10 cellular contexts compared by ENCODE assay signal in the genomic region with DNA sequence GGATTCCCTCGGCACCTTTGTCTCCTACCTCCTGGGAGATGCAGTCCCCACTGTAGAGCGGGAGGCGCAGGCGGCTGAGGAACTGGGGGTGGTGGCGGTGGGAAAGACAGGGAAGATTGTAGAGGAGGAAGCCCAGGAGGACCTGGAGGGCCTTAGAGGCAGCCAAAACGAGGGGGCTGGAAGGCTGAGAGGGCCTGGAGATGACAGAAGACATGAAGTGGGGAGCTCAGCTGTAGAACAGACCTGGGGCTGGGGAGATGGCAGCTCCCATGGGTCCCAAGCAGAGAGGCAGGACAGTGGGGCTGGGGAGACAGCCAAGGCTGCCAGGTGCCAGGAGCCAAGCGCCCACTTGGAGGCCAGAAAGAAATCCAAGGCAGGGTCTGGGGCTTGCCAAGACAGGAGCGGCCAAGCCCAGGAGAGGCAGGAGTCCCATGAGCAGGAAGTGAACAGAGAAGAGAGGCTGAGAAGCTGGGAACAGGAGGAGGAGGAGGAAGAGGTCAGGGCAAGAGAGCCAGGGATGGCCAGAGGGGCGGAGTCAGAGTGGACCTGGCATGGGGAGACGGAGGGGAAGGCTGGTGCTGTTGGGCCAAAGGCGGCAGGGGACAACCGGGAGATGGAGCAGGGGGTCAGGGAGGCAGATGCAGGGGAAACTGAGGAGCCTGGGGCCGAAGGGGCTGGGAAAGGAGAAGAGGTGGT. TPM values are rescaled to one million over a fixed set of nuclear protein-coding genes. Genes with fewer than 3 reads are reported as not detected.
A peak's percentile ranks its signal among the peaks of the same experiment; 100 is the strongest.
DNase-seq lines count a peak whose midpoint lies in the region; ATAC-seq, FAIRE-seq and TF ChIP-seq lines count a peak whose summit lies in the region.
"Had no signal": no experiment of that assay in that cellular context is flagged by ENCODE, and none has a peak within 500 bp of the region (broad histone marks: within the 10 kb centered on the region; RNA-seq: fewer than 3 reads in every experiment).

No MANE protein-coding gene starts in this region.

- no peak overlapping the region for H2BK15ac ChIP-seq in H1 (ENCODE audit: low read length)

- no peak overlapping the region; a peak in 1 of 7 replicates for H3K9ac ChIP-seq in H1 (replicated peaks in 1 of 4; ENCODE audit: extremely low read depth in 1 of 4, low read depth in 3 of 4, low read length in 3 of 4)

- no peaks in the 10 kb centered on the region for H3K27me3 Mint-ChIP-seq in T-cell

- no peak overlapping the region for H3K23ac ChIP-seq in H1 (ENCODE audit: insufficient read length)

- H2AFZ ChIP-seq in H1 (ENCODE audit: low read length), result no peak overlapping the region

- CTCF ChIA-PET in T-cell (lab: Charles Lee), result no interaction called here
- CTCF ChIA-PET in H1 (lab: Charles Lee; ENCODE audit: partially characterized antibody), result interaction anchor here (0.6 kb wide), 1 partner anchor 1588 kb away, joined by 3 read pairs; no protein-coding TSS in a partner anchor

- no peaks in the 10 kb centered on the region for H3K36me3 ChIP-seq in H1 (ENCODE audit: control insufficient read depth in 2 of 4, insufficient read depth in 4 of 4, low read length in 3 of 4)
- H3K36me3 ChIP-seq: SJCRH30 had no signal

- TF ChIP-seq EP300 in H1 (IDR thresholded peaks at IDR 0.05; ENCODE audit: borderline replicate concordance in 1 of 2, low read depth in 2 of 2, low read length in 2 of 2), result no peak

- no peak overlapping the region for H2AK5ac ChIP-seq in H1 (ENCODE audit: low read depth, low read length)

- 82% methylated on average over 9 of the region's 13 CpGs; no CpG with 5 or more reads in 1 of the 2 experiments for WGBS in H1 (ENCODE audit: extremely low coverage in 1 of 2, insufficient coverage in 1 of 2, insufficient read length in 1 of 2, insufficient replicate concordance in 2 of 2, low coverage in 1 of 2, low lambda C conversion rate in 2 of 2, missing lambda C conversion rate in 1 of 2), 2 experiments

- no peak for TF ChIP-seq CTCF in GM13977 (IDR thresholded peaks at IDR 0.05; ENCODE audit: extremely low read depth, insufficient read depth, missing control alignments)
- no peak for TF ChIP-seq CTCF in H1 (IDR thresholded peaks at IDR 0.05; ENCODE audit: control extremely low read depth in 1 of 3, insufficient read depth in 1 of 3, low read depth in 1 of 3, low read length in 3 of 3)

- H2BK12ac ChIP-seq in H1 (ENCODE audit: low read depth, low read length), result no peak overlapping the region

- no peak overlapping the region for H3K27ac ChIP-seq in H1 (ENCODE audit: low read depth, low read length)
- H3K27ac ChIP-seq: epithelial cell of prostate, SJCRH30 had no signal

- peak overlapping the region; percentile 74 to 96 (median 83) for H3K4me3 Mint-ChIP-seq in T-cell

- H4K8ac ChIP-seq in H1 (ENCODE audit: extremely low read depth, insufficient read depth, low read length), result 0 out of 2 replicates have a peak overlapping the region, but pooled peaks have one; percentile 37

- H3K9me3 ChIP-seq in H1 (ENCODE audit: insufficient read depth in 2 of 2, low read depth in 1 of 2, low read length in 1 of 2), result no peaks in the 10 kb centered on the region
- H3K9me3 ChIP-seq: SJCRH30 had no signal

- H3K4me2 ChIP-seq in H1 (ENCODE audit: insufficient read depth in 1 of 2, low read depth in 2 of 2, low read length in 2 of 2), result no peak overlapping the region

- no peak overlapping the region for H3K14ac ChIP-seq in H1 (ENCODE audit: insufficient read length)

- no peaks in the 10 kb centered on the region for H3K4me1 ChIP-seq in H1 (replicated peaks in 1 of 4; ENCODE audit: control insufficient read depth in 3 of 4, insufficient read depth in 4 of 4, low read length in 3 of 4)
- H3K4me1 ChIP-seq: SJCRH30 had no signal

- H2BK120ac ChIP-seq in H1 (replicated peaks; ENCODE audit: low read depth, low read length), result no peak overlapping the region

- peak; percentile 8 for DNase-seq in GM13977 (ENCODE audit: low spot score)
- DNase-seq in T-cell, result no peak
- DNase-seq in H1 (ENCODE audit: low read depth in 1 of 2, low spot score in 2 of 2), result no peak
- DNase-seq in stimulated activated CD8-positive, alpha-beta memory T cell treated with anti-CD3 and anti-CD28 coated beads, Interleukin-4, amount 100 ng/mL, for 48 hours, result peak; percentile 30
- no peak for DNase-seq in left lobe of liver (ENCODE audit: low spot score)
- DNase-seq: NCI-H1436 treated with DMSO at 0.1 percent for 48 hours, SJCRH30 had no signal

- no peaks in the 10 kb centered on the region for H3K79me1 ChIP-seq in H1 (ENCODE audit: low read depth, low read length)

- in situ Hi-C loops in GM13977 (cut with MboI; ENCODE audit: low pct_unique_long_range_greater_than_20kb, low sequenced_read_pairs, unreplicated experiment), result no loop called here

- H3K36me3 Mint-ChIP-seq in T-cell, result peaks cover 7% of the 10 kb centered on the region

- H3K79me2 ChIP-seq in H1 (ENCODE audit: control insufficient read depth in 1 of 2, insufficient read depth in 2 of 2, low read length in 2 of 2), result no peaks in the 10 kb centered on the region

- no peak overlapping the region for H3K56ac ChIP-seq in H1 (replicated peaks; ENCODE audit: insufficient read length, low read depth, low read length)

- ATAC-seq in T-cell (replicated peaks in 1 of 4) (no peak), GM19324 (IDR thresholded peaks at IDR 0.05; ENCODE audit: low FRiP score, unreplicated experiment) (no peak), GM21576 (IDR thresholded peaks at IDR 0.05; ENCODE audit: unreplicated experiment) (no peak), left lobe of liver (no peak)

- H3K4ac ChIP-seq in H1 (replicated peaks; ENCODE audit: insufficient read length, low read depth, low read length), result no peak overlapping the region

- H4K5ac ChIP-seq in H1 (ENCODE audit: insufficient read length, low read depth, low read length), result no peak overlapping the region

- no peak overlapping the region for H3K4me3 ChIP-seq in H1 (ENCODE audit: extremely low read depth in 1 of 4, insufficient read depth in 2 of 4, low read depth in 3 of 4, low read length in 4 of 4)
- H3K4me3 ChIP-seq: SJCRH30 had no signal

- no peak for FAIRE-seq in H1 (lab: Jason Lieb, UNC)

- POLR2A ChIA-PET in T-cell (lab: Charles Lee) (no interaction called here), H1 (lab: Charles Lee; ENCODE audit: partially characterized antibody) (no interaction called here)

- no peak for TF ChIP-seq RAD21 in H1 (IDR thresholded peaks at IDR 0.05 in 1 of 2, conservative IDR thresholded peaks at IDR 0.05 in 1 of 2; ENCODE audit: low read depth in 2 of 2, low read length in 2 of 2)

- peaks cover 0 to 2% (median 0%) of the 10 kb centered on the region in 4 experiments; a peak in 1 of 7 replicates for H3K27me3 ChIP-seq in H1 (replicated peaks in 1 of 4; ENCODE audit: control insufficient read depth in 3 of 4, extremely low read depth in 1 of 4, insufficient read depth in 3 of 4, low read length in 3 of 4)

- peaks cover 60 to 72% (median 69%) of the 10 kb centered on the region in 3 donors for H3K4me1 Mint-ChIP-seq in T-cell

- peak overlapping the region; percentile 97 to 100 for H3K27ac Mint-ChIP-seq in T-cell

- H3K18ac ChIP-seq in H1 (ENCODE audit: extremely low read depth, low read length), result no peak overlapping the region

- no peaks in the 10 kb centered on the region for H3K9me3 Mint-ChIP-seq in T-cell

- H3K23me2 ChIP-seq in H1 (ENCODE audit: low read depth, low read length), result no peaks in the 10 kb centered on the region; the same call in 1 of the 2 replicates

- TF ChIP-seq POLR2A in H1 (IDR thresholded peaks at IDR 0.05; ENCODE audit: control extremely low read depth in 1 of 2, low read depth in 2 of 2, low read length in 2 of 2), result no peak

- H4K20me1 ChIP-seq in H1 (replicated peaks in 1 of 2; ENCODE audit: control insufficient read depth in 1 of 2, insufficient read depth in 2 of 2, low read length in 2 of 2), result no peaks in the 10 kb centered on the region

- no peak overlapping the region for H2BK20ac ChIP-seq in H1 (ENCODE audit: low read length)

- no peak overlapping the region for H2BK5ac ChIP-seq in H1 (ENCODE audit: low read depth, low read length)

- no peak overlapping the region for H4K91ac ChIP-seq in H1 (replicated peaks; ENCODE audit: insufficient read length, low read length)

RNA-seq across cellular contexts. Expression of a gene that starts 0.8 kb away (rescaled TPM):
- 10 to 100 TPM in 3 of 5 donors, 1 to 10 TPM in 2; 6.4 to 16.9 (median 10.3) TPM for total RNA-seq in T-cell
- total RNA-seq in H1 (2021; fragmentation: NEBNext Ultra II Directional; extraction: Animal tissue kit (Norgen Biotek cat#: 25700)), result not detected in 2 replicates
- not detected in 2 replicates for polyA plus RNA-seq in H1 (2011; rRNA removed)
- polyA plus RNA-seq in H1 (2011; cell fraction: cytosol; rRNA removed), result not detected
- polyA plus RNA-seq in H1 (2011; cell fraction: nucleus; rRNA removed), result not detected
- 0.05 TPM in 1 of 4 replicates, not detected in the others for polyA plus RNA-seq in H1 (2012, experiment 1 of 2)
- not detected for polyA plus RNA-seq in H1 (2012, experiment 2 of 2)
- not detected for polyA plus RNA-seq in H1 (2013, experiment 1 of 2)
- 0.02 TPM for polyA plus RNA-seq in H1 (2013, experiment 2 of 2)
- not detected in 2 replicates for polyA minus RNA-seq in H1 (2011; rRNA and poly(A)+ RNA removed)
- polyA minus RNA-seq in H1 (2011; cell fraction: cytosol; rRNA and poly(A)+ RNA removed), result not detected
- polyA minus RNA-seq in H1 (2011; cell fraction: nucleus; rRNA and poly(A)+ RNA removed), result not detected
- 0.58 TPM for total RNA-seq in left lobe of liver
- total RNA-seq: SJCRH30 had no signal

RNA-seq across cellular contexts. Expression of a gene that starts 3.4 kb away (rescaled TPM):
- 10 to 100 TPM; 48.4 to 68.6 (median 61.1) TPM for total RNA-seq in T-cell
- 22.9 and 24.3 TPM in 2 replicates for total RNA-seq in H1 (2021; fragmentation: NEBNext Ultra II Directional; extraction: Animal tissue kit (Norgen Biotek cat#: 25700))
- polyA plus RNA-seq in H1 (2011; rRNA removed), result 44.3 and 44.5 TPM in 2 replicates
- polyA plus RNA-seq in H1 (2011; cell fraction: cytosol; rRNA removed), result 26.8 TPM
- polyA plus RNA-seq in H1 (2011; cell fraction: nucleus; rRNA removed), result 55.4 TPM
- 23.8 to 28.6 TPM (median 24.9 TPM) in 4 replicates for polyA plus RNA-seq in H1 (2012, experiment 1 of 2)
- polyA plus RNA-seq in H1 (2012, experiment 2 of 2), result 33.1 TPM
- 19.9 TPM for polyA plus RNA-seq in H1 (2013, experiment 1 of 2)
- 21.2 TPM for polyA plus RNA-seq in H1 (2013, experiment 2 of 2)
- polyA minus RNA-seq in H1 (2011; rRNA and poly(A)+ RNA removed), result 21.4 and 26.1 TPM in 2 replicates
- polyA minus RNA-seq in H1 (2011; cell fraction: cytosol; rRNA and poly(A)+ RNA removed), result 14.0 TPM
- polyA minus RNA-seq in H1 (2011; cell fraction: nucleus; rRNA and poly(A)+ RNA removed), result 16.9 TPM
- total RNA-seq in left lobe of liver, result 17.5 TPM

RNA-seq across cellular contexts. Expression of a gene that starts 11.4 kb away (rescaled TPM):
- total RNA-seq in T-cell (not detected), left lobe of liver (12.9 TPM)
- total RNA-seq in H1 (2021; fragmentation: NEBNext Ultra II Directional; extraction: Animal tissue kit (Norgen Biotek cat#: 25700)), result not detected in 2 replicates
- polyA plus RNA-seq in H1 (2011; rRNA removed), result not detected in 2 replicates
- polyA plus RNA-seq in H1 (2011; cell fraction: cytosol; rRNA removed), result not detected
- not detected for polyA plus RNA-seq in H1 (2011; cell fraction: nucleus; rRNA removed)
- polyA plus RNA-seq in H1 (2012, experiment 1 of 2), result not detected in 4 replicates
- polyA plus RNA-seq in H1 (2012, experiment 2 of 2), result not detected
- not detected for polyA plus RNA-seq in H1 (2013, experiment 1 of 2)
- polyA plus RNA-seq in H1 (2013, experiment 2 of 2), result not detected
- polyA minus RNA-seq in H1 (2011; rRNA and poly(A)+ RNA removed), result not detected in 2 replicates
- not detected for polyA minus RNA-seq in H1 (2011; cell fraction: cytosol; rRNA and poly(A)+ RNA removed)
- not detected for polyA minus RNA-seq in H1 (2011; cell fraction: nucleus; rRNA and poly(A)+ RNA removed)
- total RNA-seq: SJCRH30 had no signal

RNA-seq across cellular contexts. Expression of a gene that starts 23.1 kb away (rescaled TPM):
- total RNA-seq in T-cell, result under 1 TPM; 0.25 to 0.88 (median 0.39) TPM
- total RNA-seq in H1 (2021; fragmentation: NEBNext Ultra II Directional; extraction: Animal tissue kit (Norgen Biotek cat#: 25700)), result not detected in 2 replicates
- 0.51 and 0.58 TPM in 2 replicates for polyA plus RNA-seq in H1 (2011; rRNA removed)
- 0.74 TPM for polyA plus RNA-seq in H1 (2011; cell fraction: cytosol; rRNA removed)
- 1.0 TPM for polyA plus RNA-seq in H1 (2011; cell fraction: nucleus; rRNA removed)
- 0.53 to 0.62 TPM in 2 of 4 replicates, not detected in the others for polyA plus RNA-seq in H1 (2012, experiment 1 of 2)
- 0.25 TPM for polyA plus RNA-seq in H1 (2012, experiment 2 of 2)
- 0.20 TPM for polyA plus RNA-seq in H1 (2013, experiment 1 of 2)
- polyA plus RNA-seq in H1 (2013, experiment 2 of 2), result 0.39 TPM
- 0.60 TPM in 1 of 2 replicates, not detected in the other for polyA minus RNA-seq in H1 (2011; rRNA and poly(A)+ RNA removed)
- polyA minus RNA-seq in H1 (2011; cell fraction: cytosol; rRNA and poly(A)+ RNA removed), result not detected
- not detected for polyA minus RNA-seq in H1 (2011; cell fraction: nucleus; rRNA and poly(A)+ RNA removed)
- not detected for total RNA-seq in left lobe of liver
- total RNA-seq: SJCRH30 had no signal

RNA-seq across cellular contexts. Expression of a gene that starts 43.5 kb away (rescaled TPM):
- total RNA-seq in T-cell, result under 1 TPM in 3 of 5 donors, not detected in 2; 0.70 to 0.99 (median 0.98) TPM
- total RNA-seq in H1 (2021; fragmentation: NEBNext Ultra II Directional; extraction: Animal tissue kit (Norgen Biotek cat#: 25700)), result 0.20 TPM in 1 of 2 replicates, not detected in the other
- 0.09 and 0.17 TPM in 2 replicates for polyA plus RNA-seq in H1 (2011; rRNA removed)
- polyA plus RNA-seq in H1 (2011; cell fraction: cytosol; rRNA removed), result 0.10 TPM
- polyA plus RNA-seq in H1 (2011; cell fraction: nucleus; rRNA removed), result not detected
- 0.05 to 0.43 TPM in 2 of 4 replicates, not detected in the others for polyA plus RNA-seq in H1 (2012, experiment 1 of 2)
- not detected for polyA plus RNA-seq in H1 (2012, experiment 2 of 2)
- polyA plus RNA-seq in H1 (2013, experiment 1 of 2), result 0.06 TPM
- under 0.01 TPM for polyA plus RNA-seq in H1 (2013, experiment 2 of 2)
- 0.03 TPM in 1 of 2 replicates, not detected in the other for polyA minus RNA-seq in H1 (2011; rRNA and poly(A)+ RNA removed)
- polyA minus RNA-seq in H1 (2011; cell fraction: cytosol; rRNA and poly(A)+ RNA removed), result 0.66 TPM
- polyA minus RNA-seq in H1 (2011; cell fraction: nucleus; rRNA and poly(A)+ RNA removed), result 0.30 TPM
- 92.6 TPM for total RNA-seq in left lobe of liver
- total RNA-seq: SJCRH30 had no signal

Comparison
In these comparisons a context has a peak if more than half of its experiments do, and no peak if none do; other contexts are left out.
1. DNase-seq: peak in GM13977 (single experiment) and stimulated activated CD8-positive, alpha-beta memory T cell treated with anti-CD3 and anti-CD28 coated beads, Interleukin-4, amount 100 ng/mL, for 48 hours (single experiment); none in T-cell (0 of 34), H1 (0 of 2) and left lobe of liver (single experiment).
2. RNA of a gene that starts 11.4 kb away (total RNA-seq): 12.9 TPM in left lobe of liver (single experiment); not detected in T-cell and not detected in H1; every median in the first group is over 10 times any median in the second.